In the genomic region with DNA sequence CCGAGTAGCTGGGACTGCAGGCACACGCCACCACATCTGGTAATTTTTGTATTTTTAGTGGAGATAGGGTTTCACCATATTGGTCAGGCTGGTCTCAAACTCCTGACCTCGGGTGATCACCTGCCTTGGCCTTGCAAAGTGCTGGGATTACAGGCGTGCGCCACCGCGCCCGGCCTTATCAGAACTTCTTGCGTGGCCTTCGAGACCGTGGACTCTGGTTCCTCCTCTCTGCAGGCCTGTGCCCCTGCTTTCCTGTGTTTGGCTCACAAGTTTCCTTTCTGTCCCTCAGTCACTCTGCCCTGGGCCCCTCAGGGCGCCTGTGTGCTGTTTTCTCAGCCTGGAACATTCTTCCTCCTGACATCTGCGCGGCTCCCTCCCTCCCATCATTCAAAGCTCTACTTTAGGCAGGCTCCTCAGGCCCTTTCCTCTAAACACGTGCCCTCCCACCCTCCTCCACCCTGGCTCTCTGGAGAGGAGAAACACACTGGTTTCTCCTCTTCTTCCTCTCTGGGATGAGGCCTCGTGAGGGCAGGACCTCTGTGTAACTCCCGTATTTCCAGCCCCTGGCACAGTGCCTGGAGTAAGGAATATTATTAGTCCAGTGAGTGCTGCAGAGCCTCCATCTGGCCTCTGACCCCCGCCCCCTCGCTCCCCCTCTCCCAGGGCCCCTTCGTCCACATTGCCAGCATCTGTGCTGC, we compare ENCODE assay signal across 1 cellular context.
TF ChIP-seq lines count a peak whose summit lies in the region.

No MANE protein-coding gene starts in this region.

TF ChIP-seq in IMR-90, 13 proteins besides CTCF, POLR2A, EP300 and RAD21:
- TF ChIP-seq FOS (IDR thresholded peaks at IDR 0.05; ENCODE audit: low read depth, low read length) (no peak), MXI1 (IDR thresholded peaks at IDR 0.05; ENCODE audit: borderline replicate concordance, low read depth, low read length) (no peak), RCOR1 (IDR thresholded peaks at IDR 0.05; ENCODE audit: insufficient replicate concordance, low read length) (no peak), NFE2L2 (IDR thresholded peaks at IDR 0.05; ENCODE audit: low read depth, low read length) (no peak), RFX5 (IDR thresholded peaks at IDR 0.05; ENCODE audit: low read depth, low read length) (no peak), BHLHE40 (IDR thresholded peaks at IDR 0.05; ENCODE audit: low read depth, low read length) (no peak), CHD1 (IDR thresholded peaks at IDR 0.05; ENCODE audit: low read depth, low read length) (no peak), MAFK (IDR thresholded peaks at IDR 0.05; ENCODE audit: low read depth, low read length) (no peak), SMC3 (IDR thresholded peaks at IDR 0.05; ENCODE audit: low read depth, low read length) (no peak), MAZ (IDR thresholded peaks at IDR 0.05; ENCODE audit: borderline replicate concordance, low read depth, low read length) (no peak), CEBPB (IDR thresholded peaks at IDR 0.05; ENCODE audit: low read depth, low read length) (no peak)
- TF ChIP-seq, protein P1, sequence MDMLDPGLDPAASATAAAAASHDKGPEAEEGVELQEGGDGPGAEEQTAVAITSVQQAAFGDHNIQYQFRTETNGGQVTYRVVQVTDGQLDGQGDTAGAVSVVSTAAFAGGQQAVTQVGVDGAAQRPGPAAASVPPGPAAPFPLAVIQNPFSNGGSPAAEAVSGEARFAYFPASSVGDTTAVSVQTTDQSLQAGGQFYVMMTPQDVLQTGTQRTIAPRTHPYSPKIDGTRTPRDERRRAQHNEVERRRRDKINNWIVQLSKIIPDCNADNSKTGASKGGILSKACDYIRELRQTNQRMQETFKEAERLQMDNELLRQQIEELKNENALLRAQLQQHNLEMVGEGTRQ (IDR thresholded peaks at IDR 0.05; ENCODE audit: low read depth, low read length) = no peak
- TF ChIP-seq, protein P2, sequence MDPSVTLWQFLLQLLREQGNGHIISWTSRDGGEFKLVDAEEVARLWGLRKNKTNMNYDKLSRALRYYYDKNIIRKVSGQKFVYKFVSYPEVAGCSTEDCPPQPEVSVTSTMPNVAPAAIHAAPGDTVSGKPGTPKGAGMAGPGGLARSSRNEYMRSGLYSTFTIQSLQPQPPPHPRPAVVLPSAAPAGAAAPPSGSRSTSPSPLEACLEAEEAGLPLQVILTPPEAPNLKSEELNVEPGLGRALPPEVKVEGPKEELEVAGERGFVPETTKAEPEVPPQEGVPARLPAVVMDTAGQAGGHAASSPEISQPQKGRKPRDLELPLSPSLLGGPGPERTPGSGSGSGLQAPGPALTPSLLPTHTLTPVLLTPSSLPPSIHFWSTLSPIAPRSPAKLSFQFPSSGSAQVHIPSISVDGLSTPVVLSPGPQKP (IDR thresholded peaks at IDR 0.05; ENCODE audit: borderline replicate concordance, low read depth, low read length) = no peak
